ENCODE assay signal across 16 cellular contexts in the genomic region with DNA sequence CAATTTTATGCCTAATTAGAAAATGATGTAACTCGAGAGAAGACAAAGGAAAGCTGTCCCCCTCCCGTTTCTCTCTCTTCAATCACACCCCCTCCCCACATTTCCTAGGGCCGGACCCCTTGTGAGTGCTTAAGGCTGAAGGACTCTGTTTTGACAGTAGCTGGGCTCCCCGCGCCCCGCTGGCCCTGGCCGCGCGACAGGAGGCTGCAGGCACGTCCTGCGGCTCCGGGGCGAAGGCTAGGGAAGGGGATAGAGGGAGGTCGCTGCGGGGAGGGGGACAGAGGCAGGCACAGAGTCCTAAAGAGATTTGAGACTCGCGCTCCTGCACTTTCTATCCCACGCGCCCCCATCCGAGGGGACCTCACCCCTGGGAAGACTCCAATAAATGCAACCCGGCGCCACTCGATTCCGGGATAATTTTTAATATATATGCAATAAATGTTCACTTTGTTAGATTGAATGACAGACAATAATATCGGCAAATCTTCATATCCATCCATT. TPM values are rescaled to one million over a fixed set of nuclear protein-coding genes. Genes with fewer than 3 reads are reported as not detected.
A peak's percentile ranks its signal among the peaks of the same experiment; 100 is the strongest.
DNase-seq lines count a peak whose midpoint lies in the region; ATAC-seq and TF ChIP-seq lines count a peak whose summit lies in the region.
"Had no signal": no experiment of that assay in that cellular context is flagged by ENCODE, and none has a peak within 500 bp of the region (broad histone marks: within the 10 kb centered on the region; RNA-seq: fewer than 3 reads in every experiment).

No MANE protein-coding gene starts in this region.

- 0 to 2% methylated on average over 18 to 25 of the region's 25 CpGs for WGBS in ectodermal cell, 2 experiments
- WGBS in smooth muscle cell (ENCODE audit: low lambda C conversion rate), result 7% methylated on average over 25 of the region's 25 CpGs
- 15 to 17% methylated on average over 24 to 25 of the region's 25 CpGs for WGBS in GM23248 (ENCODE audit: low coverage in 1 of 2, low lambda C conversion rate in 2 of 2, missing lambda C conversion rate in 2 of 2), 2 experiments

- H3K27ac ChIP-seq in ectodermal cell (ENCODE audit: insufficient read depth, low read depth, low read length, poor library complexity, severe bottlenecking), result no peak overlapping the region
- H3K27ac ChIP-seq in smooth muscle cell (ENCODE audit: low read depth), result no peak overlapping the region
- H3K27ac ChIP-seq in GM23248, result no peak overlapping the region
- H3K27ac ChIP-seq: HL-60 had no signal

- ATAC-seq in left ventricle myocardium superior, result no peak
- no peak for ATAC-seq in HG03442 (IDR thresholded peaks at IDR 0.05; ENCODE audit: unreplicated experiment)
- ATAC-seq: PC-3 had no signal

- no peaks in the 10 kb centered on the region for H3F3A ChIP-seq in smooth muscle cell (ENCODE audit: low read depth)
- no peaks in the 10 kb centered on the region for H3F3A ChIP-seq in GM23248 (ENCODE audit: insufficient read depth)

- H3K4me3 ChIP-seq in H7 (ENCODE audit: insufficient read depth, low read depth, low read length), result no peak overlapping the region; the same call in 1 of the 2 replicates
- peak overlapping the region; percentile 5 for H3K4me3 ChIP-seq in ectodermal cell (ENCODE audit: insufficient read depth, low read depth, low read length)
- no peak overlapping the region for H3K4me3 ChIP-seq in smooth muscle cell
- H3K4me3 ChIP-seq in GM23248, result no peak overlapping the region

- peaks cover 36% of the 10 kb centered on the region for H3K4me1 ChIP-seq in ectodermal cell (ENCODE audit: control insufficient read depth, insufficient read depth, low read length)
- peaks cover 22% of the 10 kb centered on the region for H3K4me1 ChIP-seq in smooth muscle cell (ENCODE audit: low read depth)
- H3K4me1 ChIP-seq in GM23248 (ENCODE audit: insufficient read depth), result no peaks in the 10 kb centered on the region

- H3K79me2 ChIP-seq in smooth muscle cell (ENCODE audit: low read depth) (no peaks in the 10 kb centered on the region), GM23248 (ENCODE audit: insufficient read depth) (no peaks in the 10 kb centered on the region)

- H3K9me3 ChIP-seq in ectodermal cell (ENCODE audit: control insufficient read depth, low read length) (no peaks in the 10 kb centered on the region), smooth muscle cell (replicated peaks; ENCODE audit: low read depth) (no peaks in the 10 kb centered on the region), GM23248 (ENCODE audit: low read depth) (no peaks in the 10 kb centered on the region)

- H2AFZ ChIP-seq in smooth muscle cell (ENCODE audit: low read depth), result no peak overlapping the region
- H2AFZ ChIP-seq in GM23248, result no peak overlapping the region

- peak overlapping the region; percentile 22 for H3K4me2 ChIP-seq in smooth muscle cell
- no peak overlapping the region for H3K4me2 ChIP-seq in GM23248 (ENCODE audit: unreplicated experiment)

- no peaks in the 10 kb centered on the region for H3K36me3 ChIP-seq in H7 (replicated peaks; ENCODE audit: control insufficient read depth, insufficient read depth, low read length)
- no peaks in the 10 kb centered on the region for H3K36me3 ChIP-seq in ectodermal cell (ENCODE audit: control insufficient read depth, insufficient read depth, low read length)
- no peaks in the 10 kb centered on the region for H3K36me3 ChIP-seq in smooth muscle cell (ENCODE audit: low read depth)
- H3K36me3 ChIP-seq in GM23248 (ENCODE audit: low read depth), result no peaks in the 10 kb centered on the region

- no peak for TF ChIP-seq CTCF in smooth muscle cell (IDR thresholded peaks at IDR 0.05; ENCODE audit: borderline replicate concordance, insufficient read depth, poor library complexity, severe bottlenecking)

- DNase-seq in H7, result peak; percentile 75
- peak; percentile 40 for DNase-seq in left kidney (ENCODE audit: low read depth, low spot score)
- DNase-seq in smooth muscle cell (lab: John Stamatoyannopoulos, UW; ENCODE audit: unreplicated experiment), result no peak
- no peak for DNase-seq in GM23248
- DNase-seq in left ventricle myocardium superior, result no peak
- DNase-seq: CD4-positive, alpha-beta memory T cell; DND-41; KG1; NCI-H1048; NCI-H146; NCI-H2081 treated with DMSO at 0.1 percent for 48 hours; NCI-H69; PC-3 had no signal

- H3K9me2 ChIP-seq in GM23248 (ENCODE audit: insufficient read depth), result no peaks in the 10 kb centered on the region

- intact Hi-C loops in left ventricle myocardium superior (cut with micrococcal nuclease), result no loop called here

- H3K9ac ChIP-seq in smooth muscle cell (ENCODE audit: low read depth), result no peak overlapping the region
- no peak overlapping the region for H3K9ac ChIP-seq in GM23248

- H3K27me3 ChIP-seq in H7 (ENCODE audit: control insufficient read depth, insufficient read depth, low read length), result peaks cover 98% of the 10 kb centered on the region
- H3K27me3 ChIP-seq in ectodermal cell (ENCODE audit: control insufficient read depth, insufficient read depth, low read length, poor library complexity, severe bottlenecking), result peaks cover 99% of the 10 kb centered on the region
- H3K27me3 ChIP-seq in smooth muscle cell (ENCODE audit: low read depth), result peaks cover 100% of the 10 kb centered on the region
- peaks cover 85% of the 10 kb centered on the region for H3K27me3 ChIP-seq in GM23248 (replicated peaks; ENCODE audit: insufficient read depth)

- in situ Hi-C loops in GM23248 (cut with MboI), result no loop called here

- H4K20me1 ChIP-seq in smooth muscle cell (ENCODE audit: low read depth), result no peaks in the 10 kb centered on the region
- no peaks in the 10 kb centered on the region for H4K20me1 ChIP-seq in GM23248 (ENCODE audit: insufficient read depth)

RNA-seq across cellular contexts. Expression of gene TMEM33, which starts 56.2 kb away (rescaled TPM):
- 42.7 and 61.7 TPM in 2 replicates for total RNA-seq in H7 (2014; rRNA removed; shearing (Covaris generic))
- 43.8 TPM for polyA plus RNA-seq in ectodermal cell (2013, experiment 1 of 4)
- 49.0 TPM for polyA plus RNA-seq in ectodermal cell (2013, experiment 2 of 4)
- 35.1 TPM for polyA plus RNA-seq in ectodermal cell (2013, experiment 3 of 4)
- 42.0 TPM for polyA plus RNA-seq in ectodermal cell (2013, experiment 4 of 4)
- 52.9 and 75.3 TPM in 2 replicates for total RNA-seq in smooth muscle cell
- polyA plus RNA-seq in smooth muscle cell, result 20.8 and 25.4 TPM in 2 replicates
- 30.4 and 44.6 TPM in 2 replicates for total RNA-seq in GM23248 (2014; rRNA removed; shearing (Covaris generic))
- 44.0 and 44.6 TPM in 2 replicates for polyA plus RNA-seq in GM23248 (2016; fragmentation: Nextera tagmentation; extraction: Ambion mirVana)
- total RNA-seq in left ventricle myocardium superior, result 21.8 TPM

Comparison
In these comparisons a context has a peak if more than half of its experiments do, and no peak if none do; other contexts are left out.
1. DNase-seq: peak in H7 (single experiment) and left kidney (single experiment); none in smooth muscle cell (single experiment), GM23248 (single experiment) and left ventricle myocardium superior (single experiment).